9 cellular contexts compared by ENCODE assay signal in the genomic region with DNA sequence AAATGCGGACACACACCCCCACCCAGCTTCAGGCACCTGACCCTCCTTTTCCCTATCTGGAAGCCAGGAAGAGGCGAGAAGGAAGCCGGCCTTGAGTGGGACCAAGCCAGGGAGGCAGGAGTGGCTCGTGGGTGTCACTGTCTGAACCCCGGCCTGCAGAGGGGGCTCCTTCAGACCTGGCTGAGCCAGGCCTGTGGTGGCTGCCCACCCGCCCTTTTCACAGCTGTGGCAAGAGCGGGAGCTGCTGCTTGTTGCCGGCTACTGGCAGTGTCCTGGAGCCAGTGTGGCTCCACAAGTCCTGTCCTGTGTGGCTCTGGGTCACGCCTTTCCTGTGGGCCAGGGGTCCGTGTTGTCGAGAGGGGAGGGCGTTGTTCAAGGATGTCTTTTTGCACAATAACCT. TPM values are rescaled to one million over a fixed set of nuclear protein-coding genes. Genes with fewer than 3 reads are reported as not detected.
DNase-seq lines count a peak whose midpoint lies in the region; ATAC-seq and TF ChIP-seq lines count a peak whose summit lies in the region.
"Had no signal": no experiment of that assay in that cellular context is flagged by ENCODE, and none has a peak within 500 bp of the region (broad histone marks: within the 10 kb centered on the region; RNA-seq: fewer than 3 reads in every experiment).

No MANE protein-coding gene starts in this region.

- peak overlapping the region; percentile 93 to 95 for H3K9ac ChIP-seq in colonic mucosa (ENCODE audit: low read depth in 2 of 2, low read length in 2 of 2)

- TF ChIP-seq CTCF in AG10803 (conservative IDR thresholded peaks at IDR 0.05; ENCODE audit: low read length) (no peak), colonic mucosa (IDR thresholded peaks at IDR 0.05) (no peak)

- H3K9me3 Mint-ChIP-seq in naive thymus-derived CD8-positive, alpha-beta T cell: no peaks in the 10 kb centered on the region

- intact Hi-C loops in colonic mucosa (cut with DNase I): no loop called here

- peaks cover 25 to 66% (median 61%) of the 10 kb centered on the region in 4 donors for H3K4me1 Mint-ChIP-seq in naive thymus-derived CD8-positive, alpha-beta T cell

- POLR2A ChIA-PET in naive thymus-derived CD8-positive, alpha-beta T cell (lab: Charles Lee): interaction anchor here (0.6 to 1.8 kb wide), 4 partner anchors 14 to 52 kb away, joined by 3 to 7 read pairs (median 4); partner anchors contain the start of genes CFAP410 and TRPM2

- H3K36me3 Mint-ChIP-seq in naive thymus-derived CD8-positive, alpha-beta T cell: no peaks in the 10 kb centered on the region

- H3K9me3 ChIP-seq in KOPT-K1 (ENCODE audit: insufficient read depth, low read length, poor library complexity, severe bottlenecking) (no peaks in the 10 kb centered on the region), colonic mucosa (no peaks in the 10 kb centered on the region)

- no peaks in the 10 kb centered on the region for H3K27me3 ChIP-seq in colonic mucosa

- H3K4me3 Mint-ChIP-seq in naive thymus-derived CD8-positive, alpha-beta T cell: peak overlapping the region; percentile 74 to 90 (median 80)

- no peak for ATAC-seq in naive thymus-derived CD8-positive, alpha-beta T cell
- no peak for ATAC-seq in GM18868 (IDR thresholded peaks at IDR 0.05; ENCODE audit: unreplicated experiment)
- no peak for ATAC-seq in GM18861 (IDR thresholded peaks at IDR 0.05; ENCODE audit: unreplicated experiment)
- no peak for ATAC-seq in GM21576 (IDR thresholded peaks at IDR 0.05; ENCODE audit: unreplicated experiment)
- no peak for ATAC-seq in GM19351 (IDR thresholded peaks at IDR 0.05; ENCODE audit: unreplicated experiment)

- no peak for DNase-seq in AG10803 (ENCODE audit: low read depth)
- peak; percentile 39 for DNase-seq in colonic mucosa
- no peak for DNase-seq in naive thymus-derived CD8-positive, alpha-beta T cell
- DNase-seq: NCI-H1694 had no signal

- H3K4me1 ChIP-seq in colonic mucosa: peaks cover 31% of the 10 kb centered on the region

- H3K4me3 ChIP-seq in AG10803 (ENCODE audit: low read length) (peak overlapping the region; percentile 79), colonic mucosa (peak overlapping the region; percentile 64)

- no peaks in the 10 kb centered on the region for H3K36me3 ChIP-seq in KOPT-K1 (ENCODE audit: insufficient read depth, low read length)
- H3K36me3 ChIP-seq in colonic mucosa: no peaks in the 10 kb centered on the region

- H3K27ac Mint-ChIP-seq in naive thymus-derived CD8-positive, alpha-beta T cell: peak overlapping the region; percentile 13 to 86 (median 74)

- H3K27ac ChIP-seq in KOPT-K1 (ENCODE audit: low read depth, low read length, poor library complexity, severe bottlenecking) (peak overlapping the region; percentile 62), colonic mucosa (peak overlapping the region; percentile 86)

- H3K27me3 Mint-ChIP-seq in naive thymus-derived CD8-positive, alpha-beta T cell: no peaks in the 10 kb centered on the region

RNA-seq across cellular contexts. Expression of gene PFKL, which starts 1.2 kb away (rescaled TPM):
- total RNA-seq in colonic mucosa: 100 to 1,000 TPM; 300 to 332 TPM
- 100 to 1,000 TPM; 115 to 125 TPM for total RNA-seq in naive thymus-derived CD8-positive, alpha-beta T cell
- polyA plus RNA-seq in naive thymus-derived CD8-positive, alpha-beta T cell: 10 to 100 TPM; 63.2 to 79.5 (median 63.9) TPM

RNA-seq across cellular contexts. Expression of gene AIRE, which starts 15.4 kb away (rescaled TPM):
- total RNA-seq in colonic mucosa: under 1 TPM in 1 of 2 donors, not detected in 1; 0.11 TPM
- total RNA-seq in naive thymus-derived CD8-positive, alpha-beta T cell: not detected
- under 1 TPM; 0.13 to 0.42 (median 0.16) TPM for polyA plus RNA-seq in naive thymus-derived CD8-positive, alpha-beta T cell

RNA-seq across cellular contexts. Expression of gene CFAP410, which starts 38.1 kb away (rescaled TPM):
- total RNA-seq in colonic mucosa: 10 to 100 TPM; 19.8 to 21.4 TPM
- total RNA-seq in naive thymus-derived CD8-positive, alpha-beta T cell: 10 to 100 TPM; 59.0 to 60.2 TPM
- polyA plus RNA-seq in naive thymus-derived CD8-positive, alpha-beta T cell: 10 to 100 TPM; 23.2 to 40.6 (median 29.1) TPM

RNA-seq across cellular contexts. Expression of gene DNMT3L, which starts 39.4 kb away (rescaled TPM):
- not detected for total RNA-seq in colonic mucosa
- total RNA-seq in naive thymus-derived CD8-positive, alpha-beta T cell: not detected
- polyA plus RNA-seq in naive thymus-derived CD8-positive, alpha-beta T cell: not detected

RNA-seq across cellular contexts. Expression of gene TRPM2, which starts 52.3 kb away (rescaled TPM):
- total RNA-seq in colonic mucosa: 1 to 10 TPM; 2.6 to 4.2 TPM
- total RNA-seq in naive thymus-derived CD8-positive, alpha-beta T cell: under 1 TPM; 0.31 to 0.58 TPM
- polyA plus RNA-seq in naive thymus-derived CD8-positive, alpha-beta T cell: 1 to 10 TPM in 1 of 3 donors, under 1 TPM in 2; 0.20 to 1.2 (median 0.37) TPM
